11 cellular contexts compared by ENCODE assay signal in genomic region chr1:245197911-245198379, GRCh38. TPM values are rescaled to one million over a fixed set of nuclear protein-coding genes. Genes with fewer than 3 reads are reported as not detected.
A peak's percentile ranks its signal among the peaks of the same experiment; 100 is the strongest.
DNase-seq lines count a peak whose midpoint lies in the region; ATAC-seq and TF ChIP-seq lines count a peak whose summit lies in the region.
"Had no signal": no experiment of that assay in that cellular context is flagged by ENCODE, and none has a peak within 500 bp of the region (broad histone marks: within the 10 kb centered on the region; RNA-seq: fewer than 3 reads in every experiment).

No MANE protein-coding gene starts in this region.

- H3K4me3 ChIP-seq in breast epithelium: peak overlapping the region in 1 of 3 donors; percentile 37
- H3K4me3 ChIP-seq in adipocyte (ENCODE audit: low read length): peak overlapping the region; percentile 42

- TF ChIP-seq CTCF in MCF 10A (IDR thresholded peaks at IDR 0.05; ENCODE audit: unreplicated experiment) (no peak), breast epithelium (IDR thresholded peaks at IDR 0.05) (no peak)

- DNase-seq in MCF 10A (ENCODE audit: unreplicated experiment) (peak; percentile 33), breast epithelium (ENCODE audit: low spot score in 2 of 2) (no peak), adipocyte (ENCODE audit: low read depth) (peak; percentile 58), glomerular visceral epithelial cell (ENCODE audit: extremely low spot score) (peak; percentile 3), stromal cell of bone marrow (ENCODE audit: low read depth) (peak; percentile 25), DMS153 (lab: John Stamatoyannopoulos, UW) (no peak), DMS53 (lab: John Stamatoyannopoulos, UW) (no peak)
- DNase-seq: activated effector memory CD4-positive, alpha-beta T cell treated with Interleukin-2 at 50 U/mL for 16 hours; kidney had no signal

- no peak for ATAC-seq in GM21390 (IDR thresholded peaks at IDR 0.05; ENCODE audit: unreplicated experiment)

- intact Hi-C loops in MCF 10A (cut with micrococcal nuclease) (no loop called here), breast epithelium (cut with DNase I; ENCODE audit: low total_unique reads) (loop anchor here (2.0 kb wide), 1 partner anchor 57 kb away; no protein-coding TSS in a partner anchor)

- H3K9me3 ChIP-seq in breast epithelium (no peaks in the 10 kb centered on the region), adipocyte (ENCODE audit: control insufficient read depth, low read length) (no peaks in the 10 kb centered on the region)

- POLR2A ChIA-PET in MCF 10A (lab: Yijun Ruan, JAX): interaction anchor here (0.6 kb wide), 1 partner anchor 78 kb away, joined by 4 read pairs; no protein-coding TSS in a partner anchor

- H3K36me3 ChIP-seq in breast epithelium (no peaks in the 10 kb centered on the region), adipocyte (ENCODE audit: control insufficient read depth, insufficient read depth, low read length, severe bottlenecking) (no peaks in the 10 kb centered on the region)

- H3K27me3 ChIP-seq in breast epithelium (no peaks in the 10 kb centered on the region), adipocyte (replicated peaks; ENCODE audit: control insufficient read depth, insufficient read depth, low read length) (no peaks in the 10 kb centered on the region)

- no peak overlapping the region for H3K27ac Mint-ChIP-seq in MCF 10A (ENCODE audit: low read depth, unreplicated experiment)
- H3K27ac Mint-ChIP-seq: T-helper 2 cell treated with Interferon-gamma antibody and Interleukin-4, amounts not matched to agents 5 μg/mL and 100 μg/mL, for 36 hours had no signal

- no peak overlapping the region for H3K4me3 Mint-ChIP-seq in MCF 10A (ENCODE audit: unreplicated experiment)
- H3K4me3 Mint-ChIP-seq: T-helper 2 cell treated with Interferon-gamma antibody and Interleukin-4, amounts not matched to agents 5 μg/mL and 100 μg/mL, for 36 hours had no signal

- H3K4me1 ChIP-seq in breast epithelium (no peaks in the 10 kb centered on the region), adipocyte (ENCODE audit: control insufficient read depth, insufficient read depth, low read length) (no peaks in the 10 kb centered on the region)

- no peak for TF ChIP-seq POLR2A in breast epithelium (IDR thresholded peaks at IDR 0.05)

- no peaks in the 10 kb centered on the region for H3K9me3 Mint-ChIP-seq in MCF 10A (ENCODE audit: unreplicated experiment)
- H3K9me3 Mint-ChIP-seq: T-helper 2 cell treated with Interferon-gamma antibody and Interleukin-4, amounts not matched to agents 5 μg/mL and 100 μg/mL, for 36 hours had no signal

- CTCF ChIA-PET in MCF 10A (lab: Yijun Ruan, JAX): no interaction called here

- H3K4me1 Mint-ChIP-seq in MCF 10A (ENCODE audit: insufficient read depth, unreplicated experiment): peaks cover 10% of the 10 kb centered on the region

- no peaks in the 10 kb centered on the region for H3K36me3 Mint-ChIP-seq in MCF 10A (ENCODE audit: insufficient read depth, unreplicated experiment)

- no peaks in the 10 kb centered on the region for H3K27me3 Mint-ChIP-seq in MCF 10A (ENCODE audit: insufficient read depth, unreplicated experiment)

- BruUV-seq in MCF 10A (replicated peaks; lab: Mats Ljungman, UMichigan): no TSS peak

- H3K27ac ChIP-seq in breast epithelium: no peak overlapping the region

- no peak overlapping the region for H3K9ac ChIP-seq in adipocyte (ENCODE audit: low read length)

RNA-seq across cellular contexts. Expression of gene KIF26B, which starts 43.2 kb away (rescaled TPM):
- total RNA-seq in MCF 10A (2022) (1.6 and 3.1 TPM in 2 replicates), breast epithelium (1 to 10 TPM in 1 of 3 donors, under 1 TPM in 2; 0.32 to 1.0 (median 0.33) TPM)

Comparison
In these comparisons a context has a peak if more than half of its experiments do, and no peak if none do; other contexts are left out.
1. DNase-seq: peak in MCF 10A (single experiment), adipocyte (single experiment), glomerular visceral epithelial cell (single experiment) and stromal cell of bone marrow (single experiment); none in breast epithelium (0 of 2), DMS153 (single experiment) and DMS53 (single experiment).